Comparison of ENCODE assay signal across 22 cellular contexts in genomic region chr10:24790599-24790998, GRCh38.
DNase-seq lines count a peak whose midpoint lies in the region; ATAC-seq, FAIRE-seq and TF ChIP-seq lines count a peak whose summit lies in the region.
"Had no signal": no experiment of that assay in that cellular context is flagged by ENCODE, and none has a peak within 500 bp of the region (broad histone marks: within the 10 kb centered on the region; RNA-seq: fewer than 3 reads in every experiment).

No MANE protein-coding gene starts in this region.

- no peak for FAIRE-seq in astrocyte (lab: Jason Lieb, UNC)
- FAIRE-seq: kidney had no signal

- H3K27ac ChIP-seq in astrocyte (ENCODE audit: low read depth, low read length) (no peak overlapping the region), PC-3 (ENCODE audit: low read length) (no peak overlapping the region)
- H3K27ac ChIP-seq: BLaER1 treated with 17β-estradiol and CSF1 and Interleukin-3, amounts not matched to agents 10 nM and 100 nM; GM23248; HL-60; ovary; tibial nerve had no signal

- no peaks in the 10 kb centered on the region for H3K9me2 ChIP-seq in PC-3 (replicated peaks; ENCODE audit: low read length)

- CTCF ChIA-PET in PC-3 (lab: Charles Lee), result no interaction called here

- no peak overlapping the region for H3K27ac Mint-ChIP-seq in astrocyte (ENCODE audit: unreplicated experiment)
- H3K27ac Mint-ChIP-seq: activated T-cell treated with anti-CD3 and anti-CD28 coated beads, Interleukin-2, amount 50 U/mL, for 24 hours; brain; mesothelial cell of epicardium; stimulated activated memory B cell treated with anti-CD40 and anti-IgM and Interleukin-4, amounts not matched to agents 10 μg/mL and 1 μg/mL and 100 μg/mL, for 72 hours had no signal

- intact Hi-C loops in posterior cingulate gyrus (cut with DNase I) (loop anchor here (2.0 kb wide), 1 partner anchor 66 kb away; no protein-coding TSS in a partner anchor), posterior vena cava (cut with DNase I) (no loop called here), PC-3 (cut with micrococcal nuclease) (no loop called here)

- H3K4me1 Mint-ChIP-seq in astrocyte (ENCODE audit: low read depth, unreplicated experiment), result peaks cover 4% of the 10 kb centered on the region
- H3K4me1 Mint-ChIP-seq: mesothelial cell of epicardium; stimulated activated memory B cell treated with anti-CD40 and anti-IgM and Interleukin-4, amounts not matched to agents 10 μg/mL and 1 μg/mL and 100 μg/mL, for 72 hours had no signal

- H3K9me3 Mint-ChIP-seq in astrocyte (ENCODE audit: unreplicated experiment), result peaks cover 4% of the 10 kb centered on the region
- H3K9me3 Mint-ChIP-seq: activated T-cell treated with anti-CD3 and anti-CD28 coated beads, Interleukin-2, amount 50 U/mL, for 24 hours had no signal

- H3K36me3 Mint-ChIP-seq in astrocyte (ENCODE audit: low read depth, unreplicated experiment), result no peaks in the 10 kb centered on the region
- H3K36me3 Mint-ChIP-seq: brain; mesothelial cell of epicardium; stimulated activated memory B cell treated with anti-CD40 and anti-IgM and Interleukin-4, amounts not matched to agents 10 μg/mL and 1 μg/mL and 100 μg/mL, for 72 hours had no signal

- H3K27me3 Mint-ChIP-seq in astrocyte (ENCODE audit: low read depth, unreplicated experiment), result no peaks in the 10 kb centered on the region
- H3K27me3 Mint-ChIP-seq: activated T-cell treated with anti-CD3 and anti-CD28 coated beads, Interleukin-2, amount 50 U/mL, for 24 hours; brain; stimulated activated memory B cell treated with anti-CD40 and anti-IgM and Interleukin-4, amounts not matched to agents 10 μg/mL and 1 μg/mL and 100 μg/mL, for 72 hours had no signal

- H3K4me3 Mint-ChIP-seq in astrocyte (ENCODE audit: unreplicated experiment), result no peak overlapping the region
- H3K4me3 Mint-ChIP-seq: activated T-cell treated with anti-CD3 and anti-CD28 coated beads, Interleukin-2, amount 50 U/mL, for 24 hours; mesothelial cell of epicardium; stimulated activated memory B cell treated with anti-CD40 and anti-IgM and Interleukin-4, amounts not matched to agents 10 μg/mL and 1 μg/mL and 100 μg/mL, for 72 hours had no signal

- TF ChIP-seq CTCF in astrocyte (IDR thresholded peaks at IDR 0.05; ENCODE audit: insufficient read depth, low read depth, low read length) (no peak), PC-3 (conservative IDR thresholded peaks at IDR 0.05; ENCODE audit: low read depth, low read length) (no peak)

- H4K20me1 ChIP-seq in astrocyte (ENCODE audit: insufficient read depth, low read length) (no peaks in the 10 kb centered on the region), PC-3 (ENCODE audit: low read length) (no peaks in the 10 kb centered on the region)
- H4K20me1 ChIP-seq: BLaER1 treated with 17β-estradiol and CSF1 and Interleukin-3, amounts not matched to agents 10 nM and 100 nM had no signal

- peak; percentile 73 for DNase-seq in NCI-H146 (lab: John Stamatoyannopoulos, UW)
- DNase-seq in astrocyte (ENCODE audit: low read depth), result peak; percentile 25
- DNase-seq in inferior parietal cortex (ENCODE audit: extremely low spot score), result peak; percentile 89
- DNase-seq in posterior cingulate gyrus, result peak in 9 of 10 donors; percentile 45 to 95 (median 63)
- no peak for DNase-seq in posterior vena cava (ENCODE audit: low spot score)
- no peak for DNase-seq in PC-3
- DNase-seq in activated CD8-positive, alpha-beta memory T cell treated with anti-CD3 and anti-CD28 coated beads, Interleukin-2, amount 50 U/mL, for 48 hours, result no peak
- DNase-seq: activated CD4-positive, alpha-beta T cell treated with anti-CD3 and anti-CD28 coated beads, Interleukin-2, amount 50 U/mL, for 4 hours; activated naive CD4-positive, alpha-beta T cell treated with anti-CD3 and anti-CD28 coated beads, Interleukin-2, amount 50 U/mL, for 16 hours; activated T-cell treated with anti-CD3 and anti-CD28 coated beads, Interleukin-2, amount 50 U/mL, for 24 hours; DMS 273 treated with DMSO at 0.1 percent for 48 hours; GM23248; kidney; ovary had no signal

- POLR2A ChIA-PET in PC-3 (lab: Charles Lee; ENCODE audit: unreplicated experiment), result no interaction called here

- no peak for ATAC-seq in PC-3
- ATAC-seq in GM21717 (IDR thresholded peaks at IDR 0.05; ENCODE audit: unreplicated experiment), result no peak
- ATAC-seq: esophagus mucosa; stimulated activated memory B cell treated with anti-CD40 and anti-IgM and Interleukin-4, amounts not matched to agents 10 μg/mL and 1 μg/mL and 100 μg/mL, for 72 hours had no signal

- H3K4me3 ChIP-seq in astrocyte (ENCODE audit: insufficient read depth, low read depth, low read length), result no peak overlapping the region
- H3K4me3 ChIP-seq in PC-3 (ENCODE audit: low read length), result no peak overlapping the region
- H3K4me3 ChIP-seq: BLaER1 treated with 17β-estradiol and CSF1 and Interleukin-3, amounts not matched to agents 10 nM and 100 nM; GM23248; ovary; tibial nerve had no signal

- H3F3A ChIP-seq in PC-3 (ENCODE audit: low read length, unreplicated experiment), result no peaks in the 10 kb centered on the region

- H3K36me3 ChIP-seq in astrocyte (ENCODE audit: insufficient read depth, low read length) (no peaks in the 10 kb centered on the region), PC-3 (ENCODE audit: low read depth, low read length) (no peaks in the 10 kb centered on the region)
- H3K36me3 ChIP-seq: BLaER1 treated with 17β-estradiol and CSF1 and Interleukin-3, amounts not matched to agents 10 nM and 100 nM; ovary; tibial nerve had no signal

- no peaks in the 10 kb centered on the region for H3K79me2 ChIP-seq in astrocyte (ENCODE audit: insufficient read depth, low read length)
- no peaks in the 10 kb centered on the region for H3K79me2 ChIP-seq in PC-3 (ENCODE audit: low read length)

- H2AFZ ChIP-seq in astrocyte (ENCODE audit: low read depth, low read length) (peak overlapping the region; percentile 55), PC-3 (ENCODE audit: low read length) (no peak overlapping the region)
- H2AFZ ChIP-seq: GM23248 had no signal

- H3K27me3 ChIP-seq in astrocyte (ENCODE audit: insufficient read depth, low read length) (no peaks in the 10 kb centered on the region), PC-3 (ENCODE audit: low read length) (no peaks in the 10 kb centered on the region)
- H3K27me3 ChIP-seq: BLaER1 treated with 17β-estradiol and CSF1 and Interleukin-3, amounts not matched to agents 10 nM and 100 nM; ovary; tibial nerve had no signal

- no peaks in the 10 kb centered on the region for H3K9me3 ChIP-seq in astrocyte (ENCODE audit: insufficient read depth, low read depth, low read length)
- H3K9me3 ChIP-seq in PC-3 (ENCODE audit: low read length), result no peaks in the 10 kb centered on the region
- H3K9me3 ChIP-seq: ovary, tibial nerve had no signal

- H3K9ac ChIP-seq in astrocyte (ENCODE audit: low read length) (no peak overlapping the region), PC-3 (ENCODE audit: low read length) (no peak overlapping the region)
- H3K9ac ChIP-seq: BLaER1 treated with 17β-estradiol and CSF1 and Interleukin-3, amounts not matched to agents 10 nM and 100 nM; GM23248 had no signal

- H3K4me2 ChIP-seq in astrocyte (ENCODE audit: low read length), result peak overlapping the region; percentile 10
- H3K4me2 ChIP-seq in PC-3 (ENCODE audit: low read length), result no peak overlapping the region

- H3K4me1 ChIP-seq in astrocyte (ENCODE audit: insufficient read depth, low read length), result no peaks in the 10 kb centered on the region
- no peaks in the 10 kb centered on the region for H3K4me1 ChIP-seq in PC-3 (ENCODE audit: insufficient read depth, low read length)
- H3K4me1 ChIP-seq: tibial nerve had no signal

- BruUV-seq in PC-3 (replicated peaks; lab: Mats Ljungman, UMichigan), result no TSS peak

Comparison
In these comparisons a context has a peak if more than half of its experiments do, and no peak if none do; other contexts are left out.
1. DNase-seq: peak in NCI-H146 (single experiment), astrocyte (single experiment), inferior parietal cortex (single experiment) and posterior cingulate gyrus (9 of 10); none in posterior vena cava (single experiment), PC-3 (single experiment) and activated CD8-positive, alpha-beta memory T cell treated with anti-CD3 and anti-CD28 coated beads, Interleukin-2, amount 50 U/mL, for 48 hours (single experiment).